Comparison of ENCODE assay signal across 11 cellular contexts in genomic region chr22:32853662-32854061, GRCh38. TPM values are rescaled to one million over a fixed set of nuclear protein-coding genes. Genes with fewer than 3 reads are reported as not detected.
"Had no signal": no experiment of that assay in that cellular context is flagged by ENCODE, and none has a peak within 500 bp of the region (broad histone marks: within the 10 kb centered on the region; RNA-seq: fewer than 3 reads in every experiment).

No MANE protein-coding gene starts in this region.

- H3K4me3 Mint-ChIP-seq: activated naive CD4-positive, alpha-beta T cell treated with anti-CD3 and anti-CD28 coated beads for 36 hours; stimulated activated naive B cell treated with anti-CD40 and anti-IgM and Interleukin-4, amounts not matched to agents 10 μg/mL and 1 μg/mL and 100 μg/mL, for 72 hours; T-helper 17 cell had no signal

- H3K9me3 ChIP-seq: ascending aorta, breast epithelium had no signal

- DNase-seq: activated CD4-positive, alpha-beta T cell treated with anti-CD3 and anti-CD28 coated beads, Interleukin-2, amount 50 U/mL, for 48 hours; activated naive CD4-positive, alpha-beta T cell treated with anti-CD3 and anti-CD28 coated beads for 36 hours; activated T-cell treated with anti-CD3 and anti-CD28 coated beads, Interleukin-2, amount 50 U/mL, for 1 hour; glutamatergic neuron; stimulated activated CD4-positive, alpha-beta T cell treated with anti-CD3 and anti-CD28 coated beads, Interleukin-4, amount 100 ng/mL, for 1 hour; stimulated activated naive B cell treated with anti-CD40 and anti-IgM and Interleukin-4, amounts not matched to agents 10 μg/mL and 1 μg/mL and 100 μg/mL, for 72 hours; T-helper 17 cell; WERI-Rb-1 had no signal

- H3K4me3 ChIP-seq: ascending aorta, breast epithelium had no signal

- H3K4me1 Mint-ChIP-seq: T-helper 17 cell had no signal

- H3K9me3 Mint-ChIP-seq: activated naive CD4-positive, alpha-beta T cell treated with anti-CD3 and anti-CD28 coated beads for 36 hours; activated T-helper 2 cell treated with anti-CD3 and anti-CD28 coated beads, Interferon-gamma antibody, Interleukin-2, Interleukin-4, amounts not matched to agents 10 μg/mL and 5 μg/mL and 100 μg/mL, durations not matched to agents 14 hours and 24 hours and 36 hours; stimulated activated naive B cell treated with anti-CD40 and anti-IgM and Interleukin-4, amounts not matched to agents 10 μg/mL and 1 μg/mL and 100 μg/mL, for 72 hours had no signal

- H3K27ac ChIP-seq: WERI-Rb-1 had no signal

- H3K27ac Mint-ChIP-seq: activated naive CD4-positive, alpha-beta T cell treated with anti-CD3 and anti-CD28 coated beads for 36 hours; activated T-helper 2 cell treated with anti-CD3 and anti-CD28 coated beads, Interferon-gamma antibody, Interleukin-2, Interleukin-4, amounts not matched to agents 10 μg/mL and 5 μg/mL and 100 μg/mL, durations not matched to agents 14 hours and 24 hours and 36 hours; stimulated activated naive B cell treated with anti-CD40 and anti-IgM and Interleukin-4, amounts not matched to agents 10 μg/mL and 1 μg/mL and 100 μg/mL, for 72 hours; T-helper 17 cell had no signal

- ATAC-seq: stimulated activated naive B cell treated with anti-CD40 and anti-IgM and Interleukin-4, amounts not matched to agents 10 μg/mL and 1 μg/mL and 100 μg/mL, for 72 hours; T-helper 17 cell had no signal

- H3K27me3 ChIP-seq: ascending aorta had no signal

- H3K36me3 ChIP-seq: breast epithelium, WERI-Rb-1 had no signal

RNA-seq across cellular contexts. Expression of gene TIMP3, which starts 52.2 kb away (rescaled TPM):
- total RNA-seq: activated naive CD4-positive, alpha-beta T cell treated with anti-CD3 and anti-CD28 coated beads for 36 hours had no signal
